ENCODE assay signal across 8 cellular contexts in the genomic region with DNA sequence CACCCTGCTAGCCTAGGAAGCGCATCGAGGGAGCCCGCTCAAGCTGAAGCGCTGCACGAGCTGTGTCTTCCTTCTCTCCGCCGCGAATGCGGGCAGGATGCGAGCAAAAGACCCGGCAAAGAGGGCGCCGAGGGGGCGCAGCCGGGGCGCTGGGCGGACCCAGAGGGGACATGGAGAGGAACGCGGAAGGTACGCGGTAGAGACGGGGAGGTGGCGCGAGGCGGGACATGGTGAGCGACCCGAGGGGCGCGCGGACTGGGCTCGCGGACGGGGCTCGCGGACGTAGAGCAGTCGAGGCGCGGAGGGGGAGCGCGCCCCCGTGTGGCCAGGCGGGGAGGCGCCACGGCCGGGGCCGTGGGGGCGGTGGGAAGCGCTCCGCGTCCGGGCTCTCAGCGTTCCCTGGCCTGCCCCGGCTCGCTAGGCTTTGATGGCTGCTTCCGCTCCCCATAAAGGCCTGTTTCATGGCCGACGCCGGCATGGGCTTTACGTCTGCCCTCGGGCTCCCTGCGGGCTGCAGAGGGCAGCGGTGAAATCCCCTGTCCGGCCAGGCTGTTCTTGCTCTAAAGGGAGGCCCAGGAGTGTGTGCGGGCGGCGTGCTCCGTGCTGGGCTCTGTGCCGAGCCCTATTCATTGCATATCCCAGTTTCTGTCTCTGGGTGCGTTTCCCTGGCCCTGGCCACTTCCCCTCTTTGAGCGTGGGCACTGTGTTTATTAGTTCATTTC. TPM values are rescaled to one million over a fixed set of nuclear protein-coding genes. Genes with fewer than 3 reads are reported as not detected.
A peak's percentile ranks its signal among the peaks of the same experiment; 100 is the strongest.
DNase-seq lines count a peak whose midpoint lies in the region; ATAC-seq and TF ChIP-seq lines count a peak whose summit lies in the region.

No MANE protein-coding gene starts in this region.

- TF ChIP-seq CTCF in A673 (conservative IDR thresholded peaks at IDR 0.05; ENCODE audit: low read depth, low read length): peak; percentile 81

- H3K4me3 ChIP-seq in A673 (ENCODE audit: low read depth, low read length, poor library complexity, severe bottlenecking) (peak overlapping the region; percentile 57), esophagus (ENCODE audit: low read depth in 1 of 2, low read length in 2 of 2) (peak overlapping the region; percentile 56 to 69), mononuclear cell (ENCODE audit: low read length) (peak overlapping the region; percentile 16)

- POLR2A ChIA-PET in A673 (lab: Charles Lee; ENCODE audit: low non-redundant PET): no interaction called here

- DNase-seq in A673 (ENCODE audit: low spot score) (peak; percentile 78), GM19238 (ENCODE audit: insufficient read length, low spot score) (peak; percentile 45), NCI-H69 (lab: John Stamatoyannopoulos, UW) (peak; percentile 85), activated T-cell treated with anti-CD3 and anti-CD28 coated beads for 48 hours (ENCODE audit: low read depth) (peak; percentile 65)
- peak; percentile 8 to 17 for DNase-seq in stimulated activated CD8-positive, alpha-beta memory T cell treated with anti-CD3 and anti-CD28 coated beads, Interleukin-4, amount 100 ng/mL, for 1 hour (ENCODE audit: low read depth in 2 of 2, low spot score in 1 of 2)

- H3K9me3 ChIP-seq in A673 (ENCODE audit: low read depth, low read length, poor library complexity, severe bottlenecking) (no peaks in the 10 kb centered on the region), esophagus (ENCODE audit: control insufficient read depth in 2 of 2, insufficient read depth in 1 of 2, low read depth in 1 of 2, low read length in 1 of 2) (no peaks in the 10 kb centered on the region), mononuclear cell (ENCODE audit: low read depth, low read length) (peaks cover 6% of the 10 kb centered on the region)

- H3K27ac ChIP-seq in A673 (ENCODE audit: low read depth, low read length, poor library complexity, severe bottlenecking): no peak overlapping the region
- peak overlapping the region; percentile 66 to 76 for H3K27ac ChIP-seq in esophagus (ENCODE audit: low read depth in 2 of 2, low read length in 1 of 2)

- ATAC-seq in HG03280 (IDR thresholded peaks at IDR 0.05; ENCODE audit: unreplicated experiment): no peak

- CTCF ChIA-PET in A673 (lab: Charles Lee): interaction anchor here (0.6 to 1.0 kb wide), 3 partner anchors 12 to 128 kb away, joined by 3 read pairs; no protein-coding TSS in a partner anchor

- H3K4me1 ChIP-seq in A673 (ENCODE audit: insufficient read depth, low read length, poor library complexity, severe bottlenecking): peaks cover 6% of the 10 kb centered on the region
- H3K4me1 ChIP-seq in esophagus (ENCODE audit: control insufficient read depth in 2 of 2, insufficient read depth in 2 of 2, low read length in 1 of 2): peaks cover 7 to 16% of the 10 kb centered on the region in 2 donors
- H3K4me1 ChIP-seq in mononuclear cell (ENCODE audit: insufficient read depth, low read length): peaks cover 21% of the 10 kb centered on the region

- H3K36me3 ChIP-seq in A673 (ENCODE audit: insufficient read depth, low read length, poor library complexity, severe bottlenecking) (no peaks in the 10 kb centered on the region), esophagus (ENCODE audit: control insufficient read depth in 2 of 2, insufficient read depth in 2 of 2, low read length in 1 of 2) (no peaks in the 10 kb centered on the region)

- BruUV-seq in A673 (replicated peaks; lab: Mats Ljungman, UMichigan): no TSS peak

- H3K27me3 ChIP-seq in A673 (replicated peaks; ENCODE audit: insufficient read depth, low read depth, low read length, poor library complexity) (peaks cover 42% of the 10 kb centered on the region), esophagus (ENCODE audit: control insufficient read depth in 1 of 2, insufficient read depth in 2 of 2, low read length in 2 of 2) (peaks cover 0 to 2% of the 10 kb centered on the region in 2 donors), mononuclear cell (ENCODE audit: insufficient read depth, low read length) (peaks cover 67% of the 10 kb centered on the region)

- 0 to 1% methylated on average over 55 to 71 of the region's 71 CpGs for WGBS in esophagus, 2 donors

- intact Hi-C loops in A673 (cut with micrococcal nuclease; ENCODE audit: unreplicated experiment): loop anchor here (5.0 kb wide), 1 partner anchor 502 kb away; no protein-coding TSS in a partner anchor

RNA-seq across cellular contexts. Expression of gene TRIM29, which starts 31.2 kb away (rescaled TPM):
- total RNA-seq in A673 (2021) (not detected in 2 replicates), mononuclear cell (not detected)
- 1,000 to 10,000 TPM in 1 of 2 donors, 100 to 1,000 TPM in 1; 943 to 1,078 TPM for polyA plus RNA-seq in esophagus

RNA-seq across cellular contexts. Expression of gene OAF, which starts 41.7 kb away (rescaled TPM):
- 25.0 and 27.2 TPM in 2 replicates for total RNA-seq in A673 (2021)
- 1 to 10 TPM; 7.2 to 8.4 TPM for polyA plus RNA-seq in esophagus
- 13.3 TPM for total RNA-seq in mononuclear cell

Comparison
In these comparisons a context has a peak if more than half of its experiments do, and no peak if none do; other contexts are left out.
1. DNase-seq: peak in every context shown above with its lines; median percentile 85 in NCI-H69; 78 in A673; 65 in activated T-cell treated with anti-CD3 and anti-CD28 coated beads for 48 hours; 45 in GM19238; 12 in stimulated activated CD8-positive, alpha-beta memory T cell treated with anti-CD3 and anti-CD28 coated beads, Interleukin-4, amount 100 ng/mL, for 1 hour.